Comparison of ENCODE assay signal across 2 cellular contexts in the genomic region with DNA sequence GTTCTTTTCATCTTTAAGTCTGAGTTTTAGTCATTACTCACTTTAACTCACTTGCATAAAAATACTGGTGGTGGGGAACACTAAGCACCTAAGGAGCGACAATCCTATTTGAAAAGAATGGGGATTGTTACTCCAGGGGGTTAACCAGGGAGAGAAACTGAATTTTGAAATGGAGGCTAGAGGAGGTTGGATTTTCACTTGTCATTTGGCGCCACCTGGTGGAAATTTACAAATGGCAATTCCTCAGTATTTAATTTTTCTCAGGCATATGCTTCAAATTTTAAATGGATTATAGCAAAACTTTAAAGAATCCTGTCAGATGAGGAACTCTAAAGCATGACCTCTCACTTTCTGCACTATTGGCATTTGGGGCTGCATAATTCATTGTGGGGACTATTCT.
TF ChIP-seq lines count a peak whose summit lies in the region.

No MANE protein-coding gene starts in this region.

TF ChIP-seq in GM12891, 5 proteins besides CTCF, POLR2A, EP300 and RAD21:
- TF ChIP-seq POU2F2 (IDR thresholded peaks at IDR 0.05; ENCODE audit: low read depth, low read length) (no peak), SPI1 (IDR thresholded peaks at IDR 0.05; ENCODE audit: low read depth, low read length) (no peak)

TF ChIP-seq in H1, 55 proteins besides CTCF, POLR2A, EP300 and RAD21 (continued from another document):
- TF ChIP-seq YY1 (IDR thresholded peaks at IDR 0.05; ENCODE audit: low read depth, low read length) (peak; percentile 53; the same call in 1 of the 2 replicates), SRF (IDR thresholded peaks at IDR 0.05; ENCODE audit: low read depth, low read length) (no peak)
- TF ChIP-seq, protein P1, sequence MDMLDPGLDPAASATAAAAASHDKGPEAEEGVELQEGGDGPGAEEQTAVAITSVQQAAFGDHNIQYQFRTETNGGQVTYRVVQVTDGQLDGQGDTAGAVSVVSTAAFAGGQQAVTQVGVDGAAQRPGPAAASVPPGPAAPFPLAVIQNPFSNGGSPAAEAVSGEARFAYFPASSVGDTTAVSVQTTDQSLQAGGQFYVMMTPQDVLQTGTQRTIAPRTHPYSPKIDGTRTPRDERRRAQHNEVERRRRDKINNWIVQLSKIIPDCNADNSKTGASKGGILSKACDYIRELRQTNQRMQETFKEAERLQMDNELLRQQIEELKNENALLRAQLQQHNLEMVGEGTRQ (IDR thresholded peaks at IDR 0.05; ENCODE audit: low read length): no peak
